ENCODE assay signal across 1 cellular context in genomic region chr22:50783033-50783880, GRCh38.
A peak's percentile ranks its signal among the peaks of the same experiment; 100 is the strongest.
TF ChIP-seq lines count a peak whose summit lies in the region.
"Not testable (repeated sequence)": the region's sequence is repeated elsewhere in the genome, so short reads cannot be mapped to it uniquely, and the experiment has no call there.

Gene RABL2B, minus strand, starts transcription at chr22:50783636. Its CDS starts 1,342 bp downstream, at chr22:50782294.

TF ChIP-seq in HepG2, 621 proteins besides CTCF, POLR2A, EP300 and RAD21 (continued from another document and continues in another):
- peak; percentile 65 for TF ChIP-seq POLR2G (IDR thresholded peaks at IDR 0.05; ENCODE audit: low read depth, low read length)
- peak; percentile 52; the same call in 1 of the 2 replicates for TF ChIP-seq HOXA3 (CRISPR knock-in tag; IDR thresholded peaks at IDR 0.05)
- TF ChIP-seq RBFOX2 (IDR thresholded peaks at IDR 0.05; ENCODE audit: low read depth, low read length), result peak; percentile 69
- peak; percentile 90; the same call in 1 of the 2 replicates for TF ChIP-seq MXD4 (CRISPR knock-in tag; IDR thresholded peaks at IDR 0.05)
- peak; percentile 36 for TF ChIP-seq YY1 (IDR thresholded peaks at IDR 0.05; ENCODE audit: insufficient read depth, insufficient replicate concordance, low read depth, low read length)
- TF ChIP-seq ZFX (CRISPR knock-in tag; IDR thresholded peaks at IDR 0.05; ENCODE audit: low read depth), result peak; percentile 76
- TF ChIP-seq MXD3 (CRISPR knock-in tag; IDR thresholded peaks at IDR 0.05), result 0 out of 2 replicates have a peak, but pooled peaks have one; percentile 50
- peak; percentile 78; the same call in 1 of the 2 replicates for TF ChIP-seq MYPOP (CRISPR knock-in tag; IDR thresholded peaks at IDR 0.05)
- TF ChIP-seq FOXA3 (CRISPR knock-in tag; IDR thresholded peaks at IDR 0.05), result 0 out of 2 replicates have a peak, but pooled peaks have one; percentile 44
- TF ChIP-seq, protein P1, sequence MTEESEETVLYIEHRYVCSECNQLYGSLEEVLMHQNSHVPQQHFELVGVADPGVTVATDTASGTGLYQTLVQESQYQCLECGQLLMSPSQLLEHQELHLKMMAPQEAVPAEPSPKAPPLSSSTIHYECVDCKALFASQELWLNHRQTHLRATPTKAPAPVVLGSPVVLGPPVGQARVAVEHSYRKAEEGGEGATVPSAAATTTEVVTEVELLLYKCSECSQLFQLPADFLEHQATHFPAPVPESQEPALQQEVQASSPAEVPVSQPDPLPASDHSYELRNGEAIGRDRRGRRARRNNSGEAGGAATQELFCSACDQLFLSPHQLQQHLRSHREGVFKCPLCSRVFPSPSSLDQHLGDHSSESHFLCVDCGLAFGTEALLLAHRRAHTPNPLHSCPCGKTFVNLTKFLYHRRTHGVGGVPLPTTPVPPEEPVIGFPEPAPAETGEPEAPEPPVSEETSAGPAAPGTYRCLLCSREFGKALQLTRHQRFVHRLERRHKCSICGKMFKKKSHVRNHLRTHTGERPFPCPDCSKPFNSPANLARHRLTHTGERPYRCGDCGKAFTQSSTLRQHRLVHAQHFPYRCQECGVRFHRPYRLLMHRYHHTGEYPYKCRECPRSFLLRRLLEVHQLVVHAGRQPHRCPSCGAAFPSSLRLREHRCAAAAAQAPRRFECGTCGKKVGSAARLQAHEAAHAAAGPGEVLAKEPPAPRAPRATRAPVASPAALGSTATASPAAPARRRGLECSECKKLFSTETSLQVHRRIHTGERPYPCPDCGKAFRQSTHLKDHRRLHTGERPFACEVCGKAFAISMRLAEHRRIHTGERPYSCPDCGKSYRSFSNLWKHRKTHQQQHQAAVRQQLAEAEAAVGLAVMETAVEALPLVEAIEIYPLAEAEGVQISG (CRISPR knock-in tag; IDR thresholded peaks at IDR 0.05), result peak; percentile 70
- not testable (repeated sequence) for TF ChIP-seq NONO, SOX13 (IDR thresholded peaks at IDR 0.05)
- peak; percentile 65; the same call in 1 of the 2 replicates for TF ChIP-seq NONO (CRISPR knock-in tag; conservative IDR thresholded peaks at IDR 0.05)
- TF ChIP-seq, protein P2, sequence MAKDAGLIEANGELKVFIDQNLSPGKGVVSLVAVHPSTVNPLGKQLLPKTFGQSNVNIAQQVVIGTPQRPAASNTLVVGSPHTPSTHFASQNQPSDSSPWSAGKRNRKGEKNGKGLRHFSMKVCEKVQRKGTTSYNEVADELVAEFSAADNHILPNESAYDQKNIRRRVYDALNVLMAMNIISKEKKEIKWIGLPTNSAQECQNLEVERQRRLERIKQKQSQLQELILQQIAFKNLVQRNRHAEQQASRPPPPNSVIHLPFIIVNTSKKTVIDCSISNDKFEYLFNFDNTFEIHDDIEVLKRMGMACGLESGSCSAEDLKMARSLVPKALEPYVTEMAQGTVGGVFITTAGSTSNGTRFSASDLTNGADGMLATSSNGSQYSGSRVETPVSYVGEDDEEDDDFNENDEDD (CRISPR knock-in tag; IDR thresholded peaks at IDR 0.05; ENCODE audit: borderline replicate concordance), result peak; percentile 53; the same call in 1 of the 2 replicates
- TF ChIP-seq KAT8 (CRISPR knock-in tag; IDR thresholded peaks at IDR 0.05), result peak; percentile 87
- peak; percentile 94 for TF ChIP-seq MXI1 (IDR thresholded peaks at IDR 0.05; ENCODE audit: borderline replicate concordance, low read depth, low read length)
- peak; percentile 99 for TF ChIP-seq SIN3A (IDR thresholded peaks at IDR 0.05; ENCODE audit: borderline replicate concordance, low read depth, low read length)
- TF ChIP-seq ARNTL (CRISPR knock-in tag; IDR thresholded peaks at IDR 0.05), result 0 out of 2 replicates have a peak, but pooled peaks have one; percentile 27
- peak; percentile 82 for TF ChIP-seq PHF20 (CRISPR knock-in tag; IDR thresholded peaks at IDR 0.05)
- TF ChIP-seq RFX3 (CRISPR knock-in tag; IDR thresholded peaks at IDR 0.05), result peak; percentile 80
- peak; percentile 57; the same call in 1 of the 2 replicates for TF ChIP-seq YEATS2 (CRISPR knock-in tag; IDR thresholded peaks at IDR 0.05; ENCODE audit: borderline replicate concordance)
- TF ChIP-seq, protein P3, sequence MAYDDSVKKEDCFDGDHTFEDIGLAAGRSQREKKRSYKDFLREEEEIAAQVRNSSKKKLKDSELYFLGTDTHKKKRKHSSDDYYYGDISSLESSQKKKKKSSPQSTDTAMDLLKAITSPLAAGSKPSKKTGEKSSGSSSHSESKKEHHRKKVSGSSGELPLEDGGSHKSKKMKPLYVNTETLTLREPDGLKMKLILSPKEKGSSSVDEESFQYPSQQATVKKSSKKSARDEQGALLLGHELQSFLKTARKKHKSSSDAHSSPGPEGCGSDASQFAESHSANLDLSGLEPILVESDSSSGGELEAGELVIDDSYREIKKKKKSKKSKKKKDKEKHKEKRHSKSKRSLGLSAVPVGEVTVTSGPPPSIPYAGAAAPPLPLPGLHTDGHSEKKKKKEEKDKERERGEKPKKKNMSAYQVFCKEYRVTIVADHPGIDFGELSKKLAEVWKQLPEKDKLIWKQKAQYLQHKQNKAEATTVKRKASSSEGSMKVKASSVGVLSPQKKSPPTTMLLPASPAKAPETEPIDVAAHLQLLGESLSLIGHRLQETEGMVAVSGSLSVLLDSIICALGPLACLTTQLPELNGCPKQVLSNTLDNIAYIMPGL (CRISPR knock-in tag; IDR thresholded peaks at IDR 0.05; ENCODE audit: borderline replicate concordance in 1 of 2, low read depth in 1 of 2), result peak in 1 of 2 experiments; percentile 48; a peak in 2 of 4 replicates
- TF ChIP-seq CEBPG (CRISPR knock-in tag; IDR thresholded peaks at IDR 0.05), result 0 out of 2 replicates have a peak, but pooled peaks have one; percentile 25
- TF ChIP-seq IRF2 (CRISPR knock-in tag; IDR thresholded peaks at IDR 0.05), result peak; percentile 46; the same call in 1 of the 2 replicates
- TF ChIP-seq DRAP1 (CRISPR knock-in tag; IDR thresholded peaks at IDR 0.05), result peak; percentile 42; the same call in 1 of the 2 replicates
- peak; percentile 69 for TF ChIP-seq DMAP1 (CRISPR knock-in tag; IDR thresholded peaks at IDR 0.05)
- TF ChIP-seq BCL3 (CRISPR knock-in tag; IDR thresholded peaks at IDR 0.05), result 0 out of 2 replicates have a peak, but pooled peaks have one; percentile 24
- peak; percentile 62; the same call in 1 of the 2 replicates for TF ChIP-seq REPIN1 (CRISPR knock-in tag; IDR thresholded peaks at IDR 0.05; ENCODE audit: borderline replicate concordance, low read depth)
- TF ChIP-seq FOXO1 (CRISPR knock-in tag; IDR thresholded peaks at IDR 0.05), result 0 out of 2 replicates have a peak, but pooled peaks have one; percentile 16
- 0 out of 4 replicates have a peak, but pooled peaks of 1 of the 2 experiments have one; percentile 28 for TF ChIP-seq SOX13 (CRISPR knock-in tag; conservative IDR thresholded peaks at IDR 0.05 in 1 of 2, IDR thresholded peaks at IDR 0.05 in 1 of 2)
- TF ChIP-seq TAF1 (CRISPR knock-in tag; IDR thresholded peaks at IDR 0.05), result peak; percentile 48; the same call in 1 of the 2 replicates
- peak; percentile 39 for TF ChIP-seq SALL1 (CRISPR knock-in tag; IDR thresholded peaks at IDR 0.05)
- TF ChIP-seq, protein P4, sequence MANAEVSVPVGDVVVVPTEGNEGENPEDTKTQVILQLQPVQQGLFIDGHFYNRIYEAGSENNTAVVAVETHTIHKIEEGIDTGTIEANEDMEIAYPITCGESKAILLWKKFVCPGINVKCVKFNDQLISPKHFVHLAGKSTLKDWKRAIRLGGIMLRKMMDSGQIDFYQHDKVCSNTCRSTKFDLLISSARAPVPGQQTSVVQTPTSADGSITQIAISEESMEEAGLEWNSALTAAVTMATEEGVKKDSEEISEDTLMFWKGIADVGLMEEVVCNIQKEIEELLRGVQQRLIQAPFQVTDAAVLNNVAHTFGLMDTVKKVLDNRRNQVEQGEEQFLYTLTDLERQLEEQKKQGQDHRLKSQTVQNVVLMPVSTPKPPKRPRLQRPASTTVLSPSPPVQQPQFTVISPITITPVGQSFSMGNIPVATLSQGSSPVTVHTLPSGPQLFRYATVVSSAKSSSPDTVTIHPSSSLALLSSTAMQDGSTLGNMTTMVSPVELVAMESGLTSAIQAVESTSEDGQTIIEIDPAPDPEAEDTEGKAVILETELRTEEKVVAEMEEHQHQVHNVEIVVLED (CRISPR knock-in tag; IDR thresholded peaks at IDR 0.05; ENCODE audit: borderline replicate concordance), result peak; percentile 67; the same call in 1 of the 2 replicates
- peak; percentile 85 for TF ChIP-seq ETV5 (CRISPR knock-in tag; IDR thresholded peaks at IDR 0.05; ENCODE audit: borderline replicate concordance)
- TF ChIP-seq, protein P5, sequence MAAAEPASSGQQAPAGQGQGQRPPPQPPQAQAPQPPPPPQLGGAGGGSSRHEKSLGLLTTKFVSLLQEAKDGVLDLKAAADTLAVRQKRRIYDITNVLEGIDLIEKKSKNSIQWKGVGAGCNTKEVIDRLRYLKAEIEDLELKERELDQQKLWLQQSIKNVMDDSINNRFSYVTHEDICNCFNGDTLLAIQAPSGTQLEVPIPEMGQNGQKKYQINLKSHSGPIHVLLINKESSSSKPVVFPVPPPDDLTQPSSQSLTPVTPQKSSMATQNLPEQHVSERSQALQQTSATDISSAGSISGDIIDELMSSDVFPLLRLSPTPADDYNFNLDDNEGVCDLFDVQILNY (CRISPR knock-in tag; conservative IDR thresholded peaks at IDR 0.05), result 0 out of 2 replicates have a peak, but pooled peaks have one; percentile 40
- TF ChIP-seq HDAC2 (CRISPR knock-in tag; IDR thresholded peaks at IDR 0.05), result 0 out of 2 replicates have a peak, but pooled peaks have one; percentile 52
- TF ChIP-seq YEATS4 (CRISPR knock-in tag; IDR thresholded peaks at IDR 0.05; ENCODE audit: borderline replicate concordance), result 0 out of 2 replicates have a peak, but pooled peaks have one; percentile 57
- peak; percentile 78; the same call in 1 of the 2 replicates for TF ChIP-seq MYC (CRISPR knock-in tag; IDR thresholded peaks at IDR 0.05; ENCODE audit: borderline replicate concordance)
- TF ChIP-seq MIER3 (CRISPR knock-in tag; IDR thresholded peaks at IDR 0.05; ENCODE audit: borderline replicate concordance), result peak; percentile 62; the same call in 1 of the 2 replicates
- peak; percentile 99 for TF ChIP-seq SAP130 (CRISPR knock-in tag; IDR thresholded peaks at IDR 0.05; ENCODE audit: low read depth)
- peak; percentile 39; the same call in 1 of the 2 replicates for TF ChIP-seq ZNF205 (CRISPR knock-in tag; IDR thresholded peaks at IDR 0.05)
- peak; percentile 58; the same call in 1 of the 2 replicates for TF ChIP-seq CBFB (CRISPR knock-in tag; IDR thresholded peaks at IDR 0.05)
- peak; percentile 65 for TF ChIP-seq ATF7-NPFF (CRISPR knock-in tag; IDR thresholded peaks at IDR 0.05; ENCODE audit: low read depth)
- TF ChIP-seq, protein P6, sequence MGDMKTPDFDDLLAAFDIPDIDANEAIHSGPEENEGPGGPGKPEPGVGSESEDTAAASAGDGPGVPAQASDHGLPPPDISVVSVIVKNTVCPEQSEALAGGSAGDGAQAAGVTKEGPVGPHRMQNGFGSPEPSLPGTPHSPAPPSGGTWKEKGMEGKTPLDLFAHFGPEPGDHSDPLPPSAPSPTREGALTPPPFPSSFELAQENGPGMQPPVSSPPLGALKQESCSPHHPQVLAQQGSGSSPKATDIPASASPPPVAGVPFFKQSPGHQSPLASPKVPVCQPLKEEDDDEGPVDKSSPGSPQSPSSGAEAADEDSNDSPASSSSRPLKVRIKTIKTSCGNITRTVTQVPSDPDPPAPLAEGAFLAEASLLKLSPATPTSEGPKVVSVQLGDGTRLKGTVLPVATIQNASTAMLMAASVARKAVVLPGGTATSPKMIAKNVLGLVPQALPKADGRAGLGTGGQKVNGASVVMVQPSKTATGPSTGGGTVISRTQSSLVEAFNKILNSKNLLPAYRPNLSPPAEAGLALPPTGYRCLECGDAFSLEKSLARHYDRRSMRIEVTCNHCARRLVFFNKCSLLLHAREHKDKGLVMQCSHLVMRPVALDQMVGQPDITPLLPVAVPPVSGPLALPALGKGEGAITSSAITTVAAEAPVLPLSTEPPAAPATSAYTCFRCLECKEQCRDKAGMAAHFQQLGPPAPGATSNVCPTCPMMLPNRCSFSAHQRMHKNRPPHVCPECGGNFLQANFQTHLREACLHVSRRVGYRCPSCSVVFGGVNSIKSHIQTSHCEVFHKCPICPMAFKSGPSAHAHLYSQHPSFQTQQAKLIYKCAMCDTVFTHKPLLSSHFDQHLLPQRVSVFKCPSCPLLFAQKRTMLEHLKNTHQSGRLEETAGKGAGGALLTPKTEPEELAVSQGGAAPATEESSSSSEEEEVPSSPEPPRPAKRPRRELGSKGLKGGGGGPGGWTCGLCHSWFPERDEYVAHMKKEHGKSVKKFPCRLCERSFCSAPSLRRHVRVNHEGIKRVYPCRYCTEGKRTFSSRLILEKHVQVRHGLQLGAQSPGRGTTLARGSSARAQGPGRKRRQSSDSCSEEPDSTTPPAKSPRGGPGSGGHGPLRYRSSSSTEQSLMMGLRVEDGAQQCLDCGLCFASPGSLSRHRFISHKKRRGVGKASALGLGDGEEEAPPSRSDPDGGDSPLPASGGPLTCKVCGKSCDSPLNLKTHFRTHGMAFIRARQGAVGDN (CRISPR knock-in tag; IDR thresholded peaks at IDR 0.05), result peak; percentile 75
- peak; percentile 65 for TF ChIP-seq SP5 (CRISPR knock-in tag; IDR thresholded peaks at IDR 0.05; ENCODE audit: borderline replicate concordance, low read depth)
- TF ChIP-seq MAX (IDR thresholded peaks at IDR 0.05), result peak; percentile 86
- 0 out of 2 replicates have a peak, but pooled peaks have one; percentile 27 for TF ChIP-seq ISL2 (CRISPR knock-in tag; IDR thresholded peaks at IDR 0.05)
- peak; percentile 80; the same call in 1 of the 2 replicates for TF ChIP-seq KMT2A (CRISPR knock-in tag; IDR thresholded peaks at IDR 0.05)
- TF ChIP-seq ERF (CRISPR knock-in tag; IDR thresholded peaks at IDR 0.05), result 0 out of 2 replicates have a peak, but pooled peaks have one; percentile 53
